In genomic region chr14:69615471-69616407, GRCh38 we compare ENCODE assay signal across 8 cellular contexts. TPM values are rescaled to one million over a fixed set of nuclear protein-coding genes. Genes with fewer than 3 reads are reported as not detected.
DNase-seq lines count a peak whose midpoint lies in the region; ATAC-seq, FAIRE-seq and TF ChIP-seq lines count a peak whose summit lies in the region.

No MANE protein-coding gene starts in this region.

- DNase-seq in COR-L47 (lab: John Stamatoyannopoulos, UW): peak; percentile 69
- peak; percentile 45 for DNase-seq in GM19240 (ENCODE audit: insufficient read length, low spot score)
- DNase-seq in RCC 7860 (ENCODE audit: low spot score): peak; percentile 14
- DNase-seq in bronchial epithelial cell (ENCODE audit: low read depth): peak; percentile 48
- DNase-seq in left lung: peak in 1 of 2 donors; percentile 64
- no peak for DNase-seq in frontal cortex (ENCODE audit: low spot score in 2 of 2)

- H3K4me3 ChIP-seq in bronchial epithelial cell (ENCODE audit: low read depth, low read length): no peak overlapping the region
- H3K4me3 ChIP-seq in left lung: peak overlapping the region in 1 of 2 donors; percentile 66

- H3K36me3 ChIP-seq in bronchial epithelial cell (ENCODE audit: control insufficient read depth, insufficient read depth, low read length) (peaks cover 4% of the 10 kb centered on the region), left lung (no peaks in the 10 kb centered on the region)

- peaks cover 67 to 87% of the 10 kb centered on the region in 2 donors for H3K4me1 ChIP-seq in left lung

- intact Hi-C loops in left lung (cut with DNase I): no loop called here

- peak; percentile 44 for ATAC-seq in HG03432 (IDR thresholded peaks at IDR 0.05; ENCODE audit: unreplicated experiment)
- peak; percentile 27 for ATAC-seq in left lung

- TF ChIP-seq CTCF in bronchial epithelial cell (IDR thresholded peaks at IDR 0.05; ENCODE audit: insufficient read depth, low read length, severe bottlenecking) (no peak), left lung (IDR thresholded peaks at IDR 0.05) (no peak)

- H3K9me3 ChIP-seq in left lung: no peaks in the 10 kb centered on the region

- FAIRE-seq in RCC 7860 (lab: Jason Lieb, UNC) (no peak), bronchial epithelial cell (lab: Jason Lieb, UNC) (no peak), frontal cortex (lab: Jason Lieb, UNC) (no peak)

- H3K27me3 ChIP-seq in bronchial epithelial cell (ENCODE audit: control insufficient read depth, insufficient read depth, low read length) (no peaks in the 10 kb centered on the region), left lung (no peaks in the 10 kb centered on the region)

- H3K27ac ChIP-seq in left lung (peak overlapping the region; percentile 94 to 98), temporal lobe (ENCODE audit: low read depth, low read length) (peak overlapping the region; percentile 46)

RNA-seq across cellular contexts. Expression of gene SUSD6, which starts 4.3 kb away (rescaled TPM):
- total RNA-seq in bronchial epithelial cell: 3.9 and 5.6 TPM in 2 replicates
- total RNA-seq in left lung: 10 to 100 TPM; 63.8 to 77.4 TPM
- total RNA-seq in temporal lobe: 6.4 TPM
- 4.9 TPM for total RNA-seq in frontal cortex

RNA-seq across cellular contexts. Expression of gene CCDC177, which starts 41.1 kb away (rescaled TPM):
- total RNA-seq in bronchial epithelial cell (not detected in 2 replicates), left lung (not detected), temporal lobe (4.2 TPM), frontal cortex (4.5 TPM)

Comparison
In these comparisons a context has a peak if more than half of its experiments do, and no peak if none do; other contexts are left out.
1. DNase-seq: peak in COR-L47 (single experiment), GM19240 (single experiment), RCC 7860 (single experiment) and bronchial epithelial cell (single experiment); none in frontal cortex (0 of 2).